ENCODE assay signal across 17 cellular contexts in the genomic region with DNA sequence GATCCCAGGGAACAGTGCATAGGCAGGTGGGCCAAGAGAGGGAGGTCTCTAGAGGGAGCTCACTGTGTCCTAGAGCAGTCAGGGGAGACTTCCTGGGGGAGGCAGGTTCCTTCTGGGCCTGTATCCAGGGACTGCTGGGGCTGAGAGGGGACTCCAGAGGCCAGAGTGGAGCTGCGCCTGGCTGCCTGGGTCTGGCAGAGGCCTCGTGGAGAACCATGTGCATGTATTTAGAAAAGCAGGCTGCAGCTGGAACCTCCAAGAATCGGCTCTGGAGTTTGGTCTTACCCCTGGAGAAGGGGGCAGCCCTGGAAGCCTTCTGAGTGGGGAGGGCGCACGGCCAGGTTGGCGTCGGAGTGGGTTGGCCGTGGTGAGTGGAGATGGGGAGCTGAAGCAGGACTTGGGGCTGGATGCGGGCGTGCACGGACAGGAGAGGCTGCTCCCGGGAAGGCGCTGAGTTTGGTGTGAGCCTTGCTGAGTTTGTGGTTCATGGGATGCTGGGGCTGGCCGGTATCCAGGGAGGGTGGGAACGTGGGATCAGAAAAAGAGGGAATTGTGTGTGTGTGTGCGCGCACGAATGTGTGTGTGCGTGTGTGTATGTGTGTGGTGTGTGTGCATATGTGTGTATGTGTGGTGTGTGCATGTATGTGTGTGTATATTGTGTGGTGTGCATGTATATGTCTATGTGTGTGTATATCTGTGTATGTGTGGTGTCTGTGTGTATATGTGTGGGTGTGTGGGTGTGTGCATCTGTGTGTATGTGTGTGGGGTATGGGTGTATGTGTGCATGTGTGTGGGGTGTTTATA. TPM values are rescaled to one million over a fixed set of nuclear protein-coding genes. Genes with fewer than 3 reads are reported as not detected.
DNase-seq lines count a peak whose midpoint lies in the region; ATAC-seq, FAIRE-seq and TF ChIP-seq lines count a peak whose summit lies in the region.
"Had no signal": no experiment of that assay in that cellular context is flagged by ENCODE, and none has a peak within 500 bp of the region (broad histone marks: within the 10 kb centered on the region; RNA-seq: fewer than 3 reads in every experiment).

No MANE protein-coding gene starts in this region.

- H3K27ac Mint-ChIP-seq in GM23338 (no peak overlapping the region), natural killer cell (peak overlapping the region in 1 of 2 donors; percentile 88)
- no peak overlapping the region for H3K27ac Mint-ChIP-seq in activated CD4-positive, alpha-beta T cell treated with anti-CD3 and anti-CD28 coated beads for 36 hours

- no peak for FAIRE-seq in GM12878 (lab: Jason Lieb, UNC)

- H3K36me3 ChIP-seq in BE2C (no peaks in the 10 kb centered on the region), GM23338 (ENCODE audit: insufficient read depth) (no peaks in the 10 kb centered on the region), GM12878 (ENCODE audit: control insufficient read depth in 2 of 2, insufficient read depth in 2 of 2, low read length in 1 of 2) (no peaks in the 10 kb centered on the region)
- H3K36me3 ChIP-seq: colonic mucosa had no signal

- no peak overlapping the region for H3K27ac ChIP-seq in GM23338 (ENCODE audit: low read depth)
- no peak overlapping the region for H3K27ac ChIP-seq in GM12878 (ENCODE audit: control insufficient read depth, insufficient read depth)
- H3K27ac ChIP-seq: colonic mucosa, GM23248, hepatocyte had no signal

- H3K9me3 ChIP-seq in BE2C (0 out of 2 replicates have a peak, but pooled peaks cover 3% of the 10 kb centered on the region), GM12878 (replicated peaks; ENCODE audit: control insufficient read depth, insufficient read depth, low read length) (no peaks in the 10 kb centered on the region)
- H3K9me3 ChIP-seq: colonic mucosa had no signal

- intact Hi-C loops in GM12878 (cut with micrococcal nuclease; ENCODE audit: unreplicated experiment) (no loop called here), natural killer cell (cut with micrococcal nuclease) (no loop called here)
- intact Hi-C loops in activated CD4-positive, alpha-beta T cell treated with anti-CD3 and anti-CD28 coated beads for 36 hours (cut with DNase I, micrococcal nuclease) = no loop called here

- peaks cover 15% of the 10 kb centered on the region for H3K27me3 Mint-ChIP-seq in GM23338 (ENCODE audit: insufficient read depth, low read depth, poor library complexity)
- peaks cover 27 to 47% of the 10 kb centered on the region in 2 donors for H3K27me3 Mint-ChIP-seq in natural killer cell (ENCODE audit: low read depth in 2 of 2)
- peaks cover 34% of the 10 kb centered on the region for H3K27me3 Mint-ChIP-seq in activated CD4-positive, alpha-beta T cell treated with anti-CD3 and anti-CD28 coated beads for 36 hours

- no peak overlapping the region for H3K4me3 ChIP-seq in BE2C (ENCODE audit: low read depth, low read length)
- H3K4me3 ChIP-seq in GM23338 = no peak overlapping the region
- no peak overlapping the region for H3K4me3 ChIP-seq in GM12878
- H3K4me3 ChIP-seq: GM23248, hepatocyte had no signal

- H3K4me3 Mint-ChIP-seq in GM23338 (peak overlapping the region; percentile 79; the same call in 1 of the 3 replicates), natural killer cell (peak overlapping the region; percentile 49)
- no peak overlapping the region for H3K4me3 Mint-ChIP-seq in activated CD4-positive, alpha-beta T cell treated with anti-CD3 and anti-CD28 coated beads for 36 hours

- ATAC-seq in GM23338 (no peak), GM12878 (no peak), natural killer cell (peak in 1 of 3 donors; percentile 28), HG02798 (IDR thresholded peaks at IDR 0.05; ENCODE audit: poor library complexity, unreplicated experiment) (no peak)
- ATAC-seq in activated CD4-positive, alpha-beta T cell treated with anti-CD3 and anti-CD28 coated beads for 36 hours = no peak

- 83% methylated on average over 19 of the region's 19 CpGs for WGBS in GM12878 (ENCODE audit: insufficient coverage, insufficient replicate concordance, low lambda C conversion rate, missing lambda C conversion rate)

- POLR2A ChIA-PET in GM12878 (lab: Charles Lee) = no interaction called here
- POLR2A ChIA-PET in activated CD4-positive, alpha-beta T cell treated with anti-CD3 and anti-CD28 coated beads for 36 hours (lab: Charles Lee) = no interaction called here

- TF ChIP-seq POLR2A in GM12878 (IDR thresholded peaks at IDR 0.05; ENCODE audit: low read depth, low read length) = no peak

- H3K27me3 ChIP-seq in BE2C (no peaks in the 10 kb centered on the region), GM23338 (ENCODE audit: insufficient read depth) (peaks cover 14% of the 10 kb centered on the region; the same call in 1 of the 2 replicates), GM12878 (replicated peaks in 1 of 2; ENCODE audit: control insufficient read depth in 2 of 2, insufficient read depth in 2 of 2, low read length in 1 of 2) (no peaks in the 10 kb centered on the region; a peak in 2 of 4 replicates)

- peaks cover 10% of the 10 kb centered on the region; the same call in 1 of the 2 replicates for H3F3A ChIP-seq in GM23338 (replicated peaks; ENCODE audit: low read depth)

- TF ChIP-seq RAD21 in GM12878 (IDR thresholded peaks at IDR 0.05; ENCODE audit: insufficient read depth, low read depth, low read length) = no peak

- H3K36me3 Mint-ChIP-seq in GM23338 (ENCODE audit: low read depth) (no peaks in the 10 kb centered on the region), natural killer cell (no peaks in the 10 kb centered on the region)
- H3K36me3 Mint-ChIP-seq in activated CD4-positive, alpha-beta T cell treated with anti-CD3 and anti-CD28 coated beads for 36 hours (ENCODE audit: low read depth) = no peaks in the 10 kb centered on the region

- CTCF ChIA-PET in GM12878 (lab: Yijun Ruan, JAX) = no interaction called here
- CTCF ChIA-PET in activated CD4-positive, alpha-beta T cell treated with anti-CD3 and anti-CD28 coated beads for 36 hours (lab: Charles Lee) = interaction anchor here (0.6 kb wide), 1 partner anchor 63 kb away, joined by 3 read pairs; no protein-coding TSS in a partner anchor

- SMC1A ChIA-PET in GM12878 (lab: Charles Lee; ENCODE audit: uncharacterized antibody, unreplicated experiment) = interaction anchor here (1.2 kb wide), 1 partner anchor 11 kb away, joined by 3 read pairs; no protein-coding TSS in a partner anchor

- H3K4me2 ChIP-seq in GM23338 (no peak overlapping the region), GM12878 (ENCODE audit: control insufficient read depth, insufficient read depth) (no peak overlapping the region)

- H3K79me2 ChIP-seq in GM23338 (replicated peaks; ENCODE audit: insufficient read depth) (no peaks in the 10 kb centered on the region), GM12878 (ENCODE audit: control insufficient read depth, insufficient read depth, low read length) (no peaks in the 10 kb centered on the region)
- H3K79me2 ChIP-seq: hepatocyte had no signal

- TF ChIP-seq EP300 in GM12878 (IDR thresholded peaks at IDR 0.05; ENCODE audit: borderline replicate concordance in 1 of 2, control insufficient read depth in 1 of 2, low read depth in 2 of 2, low read length in 2 of 2) = no peak

- no TSS peak for BruUV-seq in GM12878 (replicated peaks; lab: Mats Ljungman, UMichigan)

- no peaks in the 10 kb centered on the region for H3K9me3 Mint-ChIP-seq in GM23338
- H3K9me3 Mint-ChIP-seq in natural killer cell = no peaks in the 10 kb centered on the region
- no peaks in the 10 kb centered on the region for H3K9me3 Mint-ChIP-seq in activated CD4-positive, alpha-beta T cell treated with anti-CD3 and anti-CD28 coated beads for 36 hours (ENCODE audit: low read depth)

- H3K9me2 ChIP-seq in GM23338 (ENCODE audit: insufficient read depth) = no peaks in the 10 kb centered on the region

- H3K9ac ChIP-seq in GM12878 (ENCODE audit: control insufficient read depth, insufficient read depth, low read length) = no peak overlapping the region
- H3K9ac ChIP-seq: GM23248 had no signal

- peaks cover 42% of the 10 kb centered on the region for H3K4me1 ChIP-seq in BE2C
- peaks cover 47% of the 10 kb centered on the region for H3K4me1 ChIP-seq in GM23338 (ENCODE audit: insufficient read depth)
- no peaks in the 10 kb centered on the region; the same call in none of the 2 replicates for H3K4me1 ChIP-seq in GM12878 (ENCODE audit: control insufficient read depth, insufficient read depth, low read length)
- H3K4me1 ChIP-seq: colonic mucosa had no signal

- RAD21 ChIA-PET in GM12878 (lab: Charles Lee; ENCODE audit: unreplicated experiment) = no interaction called here

- no peak for TF ChIP-seq CTCF in BE2C (IDR thresholded peaks at IDR 0.05; ENCODE audit: low read depth, low read length)
- no peak for TF ChIP-seq CTCF in GM23338 (conservative IDR thresholded peaks at IDR 0.05; ENCODE audit: low read depth in 2 of 2)
- TF ChIP-seq CTCF in GM12878 (IDR thresholded peaks at IDR 0.05 in 2 of 3, conservative IDR thresholded peaks at IDR 0.05 in 1 of 3; ENCODE audit: control insufficient read depth in 2 of 3, extremely low read depth in 1 of 3, insufficient read depth in 1 of 3, low read depth in 3 of 3, low read length in 3 of 3) = no peak
- TF ChIP-seq CTCF in natural killer cell (IDR thresholded peaks at IDR 0.05) = no peak

- H4K20me1 ChIP-seq in GM23338 (replicated peaks; ENCODE audit: insufficient read depth) (no peaks in the 10 kb centered on the region), GM12878 (ENCODE audit: control insufficient read depth, insufficient read depth) (no peaks in the 10 kb centered on the region)

- H2AFZ ChIP-seq in GM23338 = 0 out of 2 replicates have a peak overlapping the region, but pooled peaks have one; percentile 59
- H2AFZ ChIP-seq in GM12878 (ENCODE audit: control insufficient read depth, low read depth, low read length) = no peak overlapping the region

- peaks cover 60% of the 10 kb centered on the region for H3K4me1 Mint-ChIP-seq in GM23338
- H3K4me1 Mint-ChIP-seq in natural killer cell = peaks cover 19 to 53% of the 10 kb centered on the region in 2 donors
- H3K4me1 Mint-ChIP-seq in activated CD4-positive, alpha-beta T cell treated with anti-CD3 and anti-CD28 coated beads for 36 hours = peaks cover 19% of the 10 kb centered on the region

- in situ Hi-C loops in GM12878 (cut with MboI) = no loop called here

- DNase-seq in BE2C (peak; percentile 64), GM23338 (ENCODE audit: low spot score) (peak; percentile 36), GM12878 (ENCODE audit: low read depth, low spot score) (no peak), natural killer cell (no peak), NCI-H1930 (lab: John Stamatoyannopoulos, UW) (no peak)
- no peak for DNase-seq in activated CD4-positive, alpha-beta T cell treated with anti-CD3 and anti-CD28 coated beads for 36 hours
- DNase-seq: activated CD4-positive, alpha-beta T cell treated with anti-CD3 and anti-CD28 coated beads, Interleukin-2, amount 50 U/mL, for 4 hours; activated naive CD4-positive, alpha-beta T cell treated with anti-CD3 and anti-CD28 coated beads, Interleukin-2, amount 50 U/mL, for 16 hours; activated T-cell treated with anti-CD3 and anti-CD28 coated beads for 4 hours; colonic mucosa; GM23248; islet precursor cell; Karpas-422; NCI-H2029 treated with DMSO at 0.1 percent for 48 hours; NCI-H524 had no signal

RNA-seq across cellular contexts. Expression of a gene that starts 10.8 kb away (rescaled TPM):
- 1.9 TPM for polyA plus RNA-seq in BE2C (2012; ENCODE audit: insufficient read depth, insufficient read length, low read depth)
- 0.43 and 1.9 TPM in 2 replicates for total RNA-seq in GM23338 (2014; rRNA removed; shearing (Covaris generic))
- polyA plus RNA-seq in GM23338 (2016; fragmentation: Nextera tagmentation; extraction: Ambion mirVana) (0.54 and 0.60 TPM in 2 replicates), GM12878 (2011; rRNA removed) (not detected in 2 replicates), GM12878 (2014; fragmentation: Illumina TruSeq; extraction: Trizol) (0.35 TPM in 1 of 2 replicates, not detected in the other), GM12878 (2014; fragmentation: Nextera tagmentation; extraction: Ambion mirVana) (under 1 TPM in 1 of 2 experiments, not detected in 1; 0.05 TPM), GM12878 (2014; rRNA removed) (0.67 and 0.90 TPM in 2 replicates), GM12878 (2016; fragmentation: Nextera tagmentation; extraction: Ambion mirVana) (under 1 TPM; 0.36 to 1.00 TPM)
- not detected in 2 replicates for total RNA-seq in GM12878 (2013; cell fraction: nucleolus; rRNA removed)
- total RNA-seq in GM12878 (2014; rRNA removed) (0.65 and 1.3 TPM in 2 replicates), GM12878 (2014; rRNA removed; fragmentation: Illumina TruSeq; extraction: Trizol) (0.22 and 0.23 TPM in 2 replicates), GM12878 (2021) (1.3 and 1.5 TPM in 2 replicates), natural killer cell (under 1 TPM in 1 of 3 donors, not detected in 2; 0.18 TPM)
- polyA plus RNA-seq in GM12878 (2011; ENCODE audit: low read depth) = not detected
- not detected in 2 replicates for polyA plus RNA-seq in GM12878 (2011; cell fraction: cytosol; rRNA removed)
- polyA plus RNA-seq in GM12878 (2011; cell fraction: nucleus; rRNA removed) = not detected in 2 replicates
- 0.08 and 0.15 TPM in 2 replicates for polyA plus RNA-seq in GM12878 (2012)
- polyA minus RNA-seq in GM12878 (2011; rRNA and poly(A)+ RNA removed) = not detected in 2 replicates
- polyA minus RNA-seq in GM12878 (2011; cell fraction: cytosol; rRNA and poly(A)+ RNA removed) = not detected in 2 replicates
- not detected in 2 replicates for polyA minus RNA-seq in GM12878 (2011; cell fraction: nucleus; rRNA and poly(A)+ RNA removed)
- not detected for total RNA-seq in activated CD4-positive, alpha-beta T cell treated with anti-CD3 and anti-CD28 coated beads for 36 hours

Comparison
In these comparisons a context has a peak if more than half of its experiments do, and no peak if none do; other contexts are left out.
1. DNase-seq: peak in BE2C (single experiment) and GM23338 (single experiment); none in GM12878 (single experiment), natural killer cell (single experiment), NCI-H1930 (0 of 2) and activated CD4-positive, alpha-beta T cell treated with anti-CD3 and anti-CD28 coated beads for 36 hours (single experiment).